ENCODE assay signal across 31 cellular contexts in the genomic region with DNA sequence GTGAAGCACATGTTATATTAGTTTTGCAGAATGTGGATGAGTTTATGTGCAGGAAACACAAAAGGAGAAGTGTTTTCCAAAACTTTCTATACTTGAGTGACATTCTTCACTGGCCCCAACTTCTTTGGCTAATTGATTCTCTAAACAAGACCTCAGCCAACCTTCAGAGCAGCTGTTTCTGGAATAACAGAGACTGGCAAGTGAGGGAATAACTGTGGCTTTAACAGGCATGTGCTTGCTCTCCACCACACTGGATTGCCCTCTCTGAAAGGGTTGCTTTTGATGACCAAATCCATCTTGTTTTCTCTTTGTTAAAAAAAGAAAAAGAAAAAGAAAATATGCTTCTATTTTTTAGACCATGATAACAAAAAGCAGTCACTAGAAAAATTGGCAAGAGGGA.
"Had no signal": no experiment of that assay in that cellular context is flagged by ENCODE, and none has a peak within 500 bp of the region (broad histone marks: within the 10 kb centered on the region; RNA-seq: fewer than 3 reads in every experiment).

No MANE protein-coding gene starts in this region.

- H3K27ac ChIP-seq: body of pancreas, breast epithelium, KMS-11, PC-9, RWPE1, VCaP had no signal

- H3K4me2 ChIP-seq: KMS-11, PC-9 had no signal

- H3K4me1 ChIP-seq: body of pancreas, breast epithelium had no signal

- H3K9me3 ChIP-seq: body of pancreas, breast epithelium had no signal

- H3K27me3 ChIP-seq: body of pancreas, breast epithelium had no signal

- H3K9ac ChIP-seq: KMS-11 had no signal

- H3K36me3 ChIP-seq: breast epithelium had no signal

- DNase-seq: activated B cell treated with CpG ODN at 0.5 μM for 24 hours; activated CD4-positive, alpha-beta T cell treated with anti-CD3 and anti-CD28 coated beads for 4 hours; activated CD4-positive, alpha-beta T cell treated with anti-CD3 and anti-CD28 coated beads, Interleukin-2, amount 50 U/mL, for 4 hours; activated CD4-positive, CD25-positive, alpha-beta regulatory T cell treated with anti-CD3 and anti-CD28 coated beads, Interleukin-2, amount 50 U/mL, for 72 hours; activated CD8-positive, alpha-beta T cell treated with anti-CD3 and anti-CD28 coated beads for 36 hours; activated effector memory CD4-positive, alpha-beta T cell treated with anti-CD3 and anti-CD28 coated beads, Interleukin-2, amount 50 U/mL, for 16 hours; activated naive CD4-positive, alpha-beta T cell; activated naive CD4-positive, alpha-beta T cell treated with anti-CD3 and anti-CD28 coated beads, Interleukin-2, amount 50 U/mL, for 16 hours; activated naive CD8-positive, alpha-beta T cell treated with anti-CD3 and anti-CD28 coated beads for 36 hours; activated T-cell treated with anti-CD3 and anti-CD28 coated beads, Interleukin-2, amount 50 U/mL, for 1 hour; activated T-cell treated with anti-CD3 and anti-CD28 coated beads, Interleukin-2, amount 50 U/mL, for 72 hours; amniotic stem cell; aorta; body of pancreas; NCI-H1105 treated with DMSO at 0.1 percent for 48 hours; NCI-H1436; NCI-H1694 treated with DMSO at 0.1 percent for 48 hours; NCI-H2029; NCI-H510A; NCI-H526; NCI-H748 treated with DMSO at 0.1 percent for 48 hours; PC-9; SIG-M5; SW 1271; T-helper 1 cell; T-helper 2 cell; T-helper 9 cell had no signal

- H3K4me3 ChIP-seq: body of pancreas, breast epithelium, PC-9 had no signal

- H2AFZ ChIP-seq: PC-9 had no signal
